In genomic region chr22:17262976-17263375, GRCh38 we compare ENCODE assay signal across 17 cellular contexts. TPM values are rescaled to one million over a fixed set of nuclear protein-coding genes. Genes with fewer than 3 reads are reported as not detected.
DNase-seq lines count a peak whose midpoint lies in the region; ATAC-seq and TF ChIP-seq lines count a peak whose summit lies in the region.
"Had no signal": no experiment of that assay in that cellular context is flagged by ENCODE, and none has a peak within 500 bp of the region (broad histone marks: within the 10 kb centered on the region; RNA-seq: fewer than 3 reads in every experiment).

No MANE protein-coding gene starts in this region.

- H3K4me1 Mint-ChIP-seq in CD4-positive, CD25-positive, alpha-beta regulatory T cell = peaks cover 0 to 37% (median 15%) of the 10 kb centered on the region in 4 donors
- H3K4me1 Mint-ChIP-seq in glutamatergic neuron (ENCODE audit: low read depth, unreplicated experiment) (peaks cover 65% of the 10 kb centered on the region), type B pancreatic cell (ENCODE audit: unreplicated experiment) (peaks cover 62% of the 10 kb centered on the region)

- no peaks in the 10 kb centered on the region for H3K79me2 ChIP-seq in OCI-LY1 (ENCODE audit: insufficient read depth, low read length)

- no peak for TF ChIP-seq CTCF in OCI-LY1 (IDR thresholded peaks at IDR 0.05; ENCODE audit: low read length)
- TF ChIP-seq CTCF in glutamatergic neuron (IDR thresholded peaks at IDR 0.05; ENCODE audit: partially characterized antibody, unreplicated experiment) = no peak
- no peak for TF ChIP-seq CTCF in type B pancreatic cell (conservative IDR thresholded peaks at IDR 0.05)

- H3F3A ChIP-seq in OCI-LY1 (ENCODE audit: insufficient read depth, low read length) = no peaks in the 10 kb centered on the region

- H3K4ac ChIP-seq in neuronal stem cell (ENCODE audit: low read length) = no peak overlapping the region

- H2BK15ac ChIP-seq in neuronal stem cell (ENCODE audit: low read length) = peak overlapping the region; percentile 62

- H3K4me3 Mint-ChIP-seq in CD4-positive, CD25-positive, alpha-beta regulatory T cell = no peak overlapping the region
- peak overlapping the region; percentile 63 for H3K4me3 Mint-ChIP-seq in glutamatergic neuron (ENCODE audit: unreplicated experiment)
- H3K4me3 Mint-ChIP-seq in type B pancreatic cell = no peak overlapping the region
- H3K4me3 Mint-ChIP-seq: IgD-negative memory B cell had no signal

- peak overlapping the region in 2 of 3 donors; percentile 22 to 30 for H3K27ac Mint-ChIP-seq in CD4-positive, CD25-positive, alpha-beta regulatory T cell
- H3K27ac Mint-ChIP-seq in glutamatergic neuron (ENCODE audit: unreplicated experiment) = peak overlapping the region; percentile 81
- no peak overlapping the region for H3K27ac Mint-ChIP-seq in type B pancreatic cell
- H3K27ac Mint-ChIP-seq: IgD-negative memory B cell had no signal

- H2AK5ac ChIP-seq in neuronal stem cell (ENCODE audit: low read depth, low read length) = peak overlapping the region; percentile 92

- DNase-seq in CD4-positive, CD25-positive, alpha-beta regulatory T cell = no peak
- DNase-seq in glutamatergic neuron (no peak), neuronal stem cell (ENCODE audit: low spot score) (no peak), hippocampal formation (lab: John Stamatoyannopoulos, UW) (no peak), type B pancreatic cell (ENCODE audit: extremely low spot score, unreplicated experiment) (no peak)
- no peak for DNase-seq in activated CD4-positive, alpha-beta T cell treated with anti-CD3 and anti-CD28 coated beads, Interleukin-2, amount 50 U/mL, for 48 hours
- DNase-seq: 8988T, AML-193, DMS 273 treated with DMSO at 0.1 percent for 48 hours, GOT3 had no signal

- H3K36me3 Mint-ChIP-seq in CD4-positive, CD25-positive, alpha-beta regulatory T cell = no peaks in the 10 kb centered on the region
- H3K36me3 Mint-ChIP-seq in glutamatergic neuron (ENCODE audit: unreplicated experiment) = no peaks in the 10 kb centered on the region
- H3K36me3 Mint-ChIP-seq in type B pancreatic cell = no peaks in the 10 kb centered on the region
- H3K36me3 Mint-ChIP-seq: IgD-negative memory B cell had no signal

- H2AFZ ChIP-seq in OCI-LY1 (ENCODE audit: low read length) = no peak overlapping the region
- H2AFZ ChIP-seq in neuronal stem cell (ENCODE audit: low read length) = no peak overlapping the region

- H3K4me1 ChIP-seq in CD4-positive, CD25-positive, alpha-beta regulatory T cell (ENCODE audit: control insufficient read depth, insufficient read depth, low read length, poor library complexity, severe bottlenecking) = peaks cover 23% of the 10 kb centered on the region
- H3K4me1 ChIP-seq in OCI-LY1 (ENCODE audit: insufficient read depth, low read length, severe bottlenecking) (peaks cover 49% of the 10 kb centered on the region), neuronal stem cell (ENCODE audit: control insufficient read depth in 2 of 2, insufficient read depth in 1 of 2, low read depth in 1 of 2, low read length in 2 of 2) (peaks cover 53 to 58% of the 10 kb centered on the region in 2 donors)

- H2BK120ac ChIP-seq in neuronal stem cell (ENCODE audit: low read depth, low read length) = peak overlapping the region; percentile 43

- WGBS in neuronal stem cell (ENCODE audit: extremely low coverage in 2 of 2, insufficient read length in 2 of 2, insufficient replicate concordance in 1 of 2), 2 donors = no CpG with 5 or more reads among the region's 8 CpGs

- no peak overlapping the region for H3K14ac ChIP-seq in neuronal stem cell (ENCODE audit: low read length)

- H4K20me1 ChIP-seq in OCI-LY1 (ENCODE audit: insufficient read depth, low read length) = no peaks in the 10 kb centered on the region
- H4K20me1 ChIP-seq: BLaER1 had no signal

- H3K9me3 Mint-ChIP-seq in CD4-positive, CD25-positive, alpha-beta regulatory T cell = no peaks in the 10 kb centered on the region
- H3K9me3 Mint-ChIP-seq in glutamatergic neuron (ENCODE audit: unreplicated experiment) (peaks cover 38% of the 10 kb centered on the region), type B pancreatic cell (no peaks in the 10 kb centered on the region)
- H3K9me3 Mint-ChIP-seq: IgD-negative memory B cell had no signal

- no peaks in the 10 kb centered on the region for H3K36me3 ChIP-seq in CD4-positive, CD25-positive, alpha-beta regulatory T cell (ENCODE audit: control insufficient read depth, insufficient read depth, low read length)
- H3K36me3 ChIP-seq in OCI-LY1 (ENCODE audit: insufficient read depth, low read length) (no peaks in the 10 kb centered on the region), neuronal stem cell (replicated peaks in 1 of 2; ENCODE audit: control insufficient read depth in 2 of 2, insufficient read depth in 2 of 2, low read length in 2 of 2) (no peaks in the 10 kb centered on the region)
- H3K36me3 ChIP-seq: BLaER1 had no signal

- no peak overlapping the region for H3K4me3 ChIP-seq in CD4-positive, CD25-positive, alpha-beta regulatory T cell (ENCODE audit: low read depth, low read length)
- H3K4me3 ChIP-seq in OCI-LY1 (ENCODE audit: low read depth, low read length, poor library complexity, severe bottlenecking) (no peak overlapping the region), neuronal stem cell (ENCODE audit: low read length in 2 of 2) (no peak overlapping the region)
- H3K4me3 ChIP-seq: BLaER1 had no signal

- H3K27ac ChIP-seq in CD4-positive, CD25-positive, alpha-beta regulatory T cell (ENCODE audit: insufficient read depth, low read length, poor library complexity, severe bottlenecking) = no peak overlapping the region
- H3K27ac ChIP-seq in OCI-LY1 (ENCODE audit: low read depth, low read length, poor library complexity, severe bottlenecking) = peak overlapping the region; percentile 42
- no peak overlapping the region for H3K27ac ChIP-seq in neuronal stem cell (replicated peaks; ENCODE audit: low read length)

- no peak overlapping the region for H2BK5ac ChIP-seq in neuronal stem cell (ENCODE audit: low read length)

- H3K9ac ChIP-seq in OCI-LY1 (ENCODE audit: low read length) (no peak overlapping the region), neuronal stem cell (ENCODE audit: low read depth, low read length, poor library complexity) (no peak overlapping the region)
- H3K9ac ChIP-seq: BLaER1 had no signal

- H3K27me3 Mint-ChIP-seq in CD4-positive, CD25-positive, alpha-beta regulatory T cell = no peaks in the 10 kb centered on the region
- H3K27me3 Mint-ChIP-seq in glutamatergic neuron (ENCODE audit: unreplicated experiment) = peaks cover 43% of the 10 kb centered on the region
- no peaks in the 10 kb centered on the region for H3K27me3 Mint-ChIP-seq in type B pancreatic cell

- H3K4me2 ChIP-seq in OCI-LY1 (ENCODE audit: low read length) (no peak overlapping the region), neuronal stem cell (ENCODE audit: insufficient read depth, low read length, poor library complexity, severe bottlenecking) (no peak overlapping the region)
- H3K4me2 ChIP-seq: BLaER1 had no signal

- H4K91ac ChIP-seq in neuronal stem cell (ENCODE audit: low read depth, low read length, poor library complexity) = peak overlapping the region; percentile 79

- peak overlapping the region; percentile 12 for H2BK12ac ChIP-seq in neuronal stem cell (ENCODE audit: low read length)

- H3K27me3 ChIP-seq in CD4-positive, CD25-positive, alpha-beta regulatory T cell (ENCODE audit: control insufficient read depth, insufficient read depth, low read length) = no peaks in the 10 kb centered on the region
- H3K27me3 ChIP-seq in OCI-LY1 (ENCODE audit: insufficient read depth, low read length) (no peaks in the 10 kb centered on the region), neuronal stem cell (ENCODE audit: control insufficient read depth in 3 of 3, insufficient read depth in 3 of 3, low read depth in 1 of 3, low read length in 3 of 3) (no peaks in the 10 kb centered on the region)
- H3K27me3 ChIP-seq: BLaER1 had no signal

- H3K9me2 ChIP-seq in OCI-LY1 (ENCODE audit: low read depth, low read length) = no peaks in the 10 kb centered on the region

- H3K9me3 ChIP-seq in CD4-positive, CD25-positive, alpha-beta regulatory T cell (ENCODE audit: control insufficient read depth in 2 of 2, low read length in 2 of 2) = no peaks in the 10 kb centered on the region
- H3K9me3 ChIP-seq in OCI-LY1 (ENCODE audit: low read length) (no peaks in the 10 kb centered on the region), neuronal stem cell (replicated peaks in 1 of 2; ENCODE audit: control insufficient read depth in 2 of 2, insufficient read depth in 1 of 2, low read depth in 1 of 2, low read length in 2 of 2) (no peaks in the 10 kb centered on the region)
- H3K9me3 ChIP-seq: BLaER1 had no signal

- peak overlapping the region; percentile 57 for H3K23ac ChIP-seq in neuronal stem cell (ENCODE audit: low read depth, low read length, poor library complexity)

- peak overlapping the region; percentile 69 for H3K18ac ChIP-seq in neuronal stem cell (ENCODE audit: low read length)

- H4K8ac ChIP-seq in neuronal stem cell (ENCODE audit: low read depth, low read length) = no peak overlapping the region

- ATAC-seq in CD4-positive, CD25-positive, alpha-beta regulatory T cell (ENCODE audit: low read depth in 2 of 2) = no peak
- ATAC-seq in HG03439 (IDR thresholded peaks at IDR 0.05; ENCODE audit: unreplicated experiment) = no peak
- ATAC-seq: HCT116 had no signal

- H3K79me1 ChIP-seq in neuronal stem cell (ENCODE audit: low read depth, low read length) = no peaks in the 10 kb centered on the region

RNA-seq across cellular contexts. Expression of gene ADA2, which starts 43.7 kb away (rescaled TPM):
- total RNA-seq in CD4-positive, CD25-positive, alpha-beta regulatory T cell = 93.0 TPM
- 10 to 100 TPM; 45.8 to 62.0 (median 54.2) TPM for polyA plus RNA-seq in CD4-positive, CD25-positive, alpha-beta regulatory T cell
- 49.7 TPM for total RNA-seq in glutamatergic neuron (ENCODE audit: unreplicated experiment)
- polyA plus RNA-seq in neuronal stem cell (2013, experiment 1 of 2) = 35.3 TPM
- polyA plus RNA-seq in neuronal stem cell (2013, experiment 2 of 2) = 35.4 TPM
- total RNA-seq in type B pancreatic cell (ENCODE audit: low replicate concordance) = 22.2 and 25.8 TPM in 2 replicates
- total RNA-seq: Daoy, HT1080 had no signal
